13 cellular contexts compared by ENCODE assay signal in genomic region chr1:111707906-111708305, GRCh38. TPM values are rescaled to one million over a fixed set of nuclear protein-coding genes. Genes with fewer than 3 reads are reported as not detected.
DNase-seq lines count a peak whose midpoint lies in the region; ATAC-seq and TF ChIP-seq lines count a peak whose summit lies in the region.
"Had no signal": no experiment of that assay in that cellular context is flagged by ENCODE, and none has a peak within 500 bp of the region (broad histone marks: within the 10 kb centered on the region; RNA-seq: fewer than 3 reads in every experiment).

No MANE protein-coding gene starts in this region.

- H3K36me3 ChIP-seq in esophagus muscularis mucosa (peaks cover 19 to 80% (median 54%) of the 10 kb centered on the region in 4 donors), spleen (peaks cover 2 to 100% (median 67%) of the 10 kb centered on the region in 6 donors)

- peaks cover 92% of the 10 kb centered on the region for H3K36me3 Mint-ChIP-seq in activated T-cell treated with anti-CD3 and anti-CD28 coated beads, Interleukin-2, amount 50 U/mL, for 24 hours (ENCODE audit: low read depth)
- H3K36me3 Mint-ChIP-seq in T-helper 17 cell (ENCODE audit: low read depth) = peaks cover 5% of the 10 kb centered on the region

- no peak for DNase-seq in activated T-cell treated with anti-CD3 and anti-CD28 coated beads, Interleukin-2, amount 50 U/mL, for 24 hours
- no peak for DNase-seq in activated T-cell treated with anti-CD3 and anti-CD28 coated beads, Interleukin-2, amount 50 U/mL, for 48 hours
- DNase-seq in T-helper 17 cell = no peak
- DNase-seq in esophagus muscularis mucosa (ENCODE audit: extremely low spot score) = no peak
- DNase-seq in spleen = peak; percentile 77
- DNase-seq: activated CD4-positive, CD25-positive, alpha-beta regulatory T cell treated with anti-CD3 and anti-CD28 coated beads, Interleukin-2, amount 50 U/mL, for 72 hours; NCI-H1436 treated with DMSO at 0.1 percent for 48 hours; NCI-H446; pancreas had no signal

- peaks cover 0 to 36% (median 28%) of the 10 kb centered on the region in 4 donors for H3K4me1 ChIP-seq in esophagus muscularis mucosa
- peaks cover 0 to 31% (median 2%) of the 10 kb centered on the region in 6 donors for H3K4me1 ChIP-seq in spleen
- H3K4me1 ChIP-seq: A549, pancreas had no signal

- H3K9me3 ChIP-seq in T-helper 17 cell (ENCODE audit: control insufficient read depth, low read length, poor library complexity, severe bottlenecking) = no peaks in the 10 kb centered on the region
- H3K9me3 ChIP-seq in esophagus muscularis mucosa = no peaks in the 10 kb centered on the region
- H3K9me3 ChIP-seq in spleen = no peaks in the 10 kb centered on the region
- H3K9me3 ChIP-seq: A549, pancreas had no signal

- WGBS in esophagus muscularis mucosa = 76% methylated on average over 9 of the region's 9 CpGs
- WGBS in spleen, 5 donors = 55 to 82% (median 67%) methylated on average over 9 of the region's 9 CpGs

- no peak for TF ChIP-seq EP300 in esophagus muscularis mucosa (IDR thresholded peaks at IDR 0.05)

- ATAC-seq in T-helper 17 cell = no peak
- no peak for ATAC-seq in GM19397 (IDR thresholded peaks at IDR 0.05; ENCODE audit: unreplicated experiment)
- no peak for ATAC-seq in GM18519 (IDR thresholded peaks at IDR 0.05; ENCODE audit: low FRiP score, unreplicated experiment)
- no peak for ATAC-seq in GM21447 (IDR thresholded peaks at IDR 0.05; ENCODE audit: unreplicated experiment)
- ATAC-seq: A549, pancreas had no signal

- intact Hi-C loops in esophagus muscularis mucosa (cut with DNase I) (loop anchor here (5.0 kb wide), 1 partner anchor 226 kb away; no protein-coding TSS in a partner anchor), spleen (cut with DNase I; ENCODE audit: low total_unique reads) (no loop called here)

- TF ChIP-seq CTCF in esophagus muscularis mucosa (IDR thresholded peaks at IDR 0.05) (no peak), spleen (IDR thresholded peaks at IDR 0.05 in 8 of 11, conservative IDR thresholded peaks at IDR 0.05 in 3 of 11) (no peak)

- no peaks in the 10 kb centered on the region for H3K9me3 Mint-ChIP-seq in activated T-cell treated with anti-CD3 and anti-CD28 coated beads, Interleukin-2, amount 50 U/mL, for 24 hours

- peaks cover 39% of the 10 kb centered on the region for H3K4me1 Mint-ChIP-seq in activated T-cell treated with anti-CD3 and anti-CD28 coated beads, Interleukin-2, amount 50 U/mL, for 24 hours (ENCODE audit: low read depth)
- H3K4me1 Mint-ChIP-seq in T-helper 17 cell = peaks cover 11% of the 10 kb centered on the region

- peak overlapping the region; percentile 74 for H3K27ac Mint-ChIP-seq in activated T-cell treated with anti-CD3 and anti-CD28 coated beads, Interleukin-2, amount 50 U/mL, for 24 hours
- peak overlapping the region; percentile 89 for H3K27ac Mint-ChIP-seq in T-helper 17 cell

- no peaks in the 10 kb centered on the region for H3K27me3 Mint-ChIP-seq in activated T-cell treated with anti-CD3 and anti-CD28 coated beads, Interleukin-2, amount 50 U/mL, for 24 hours
- H3K27me3 Mint-ChIP-seq in T-helper 17 cell = no peaks in the 10 kb centered on the region

- H3K27me3 ChIP-seq in esophagus muscularis mucosa (no peaks in the 10 kb centered on the region), spleen (replicated peaks in 1 of 7) (no peaks in the 10 kb centered on the region)
- H3K27me3 ChIP-seq: pancreas had no signal

- TF ChIP-seq POLR2A in esophagus muscularis mucosa (IDR thresholded peaks at IDR 0.05; ENCODE audit: low read depth) (no peak), spleen (IDR thresholded peaks at IDR 0.05) (no peak)

- H3K4me3 Mint-ChIP-seq in activated T-cell treated with anti-CD3 and anti-CD28 coated beads, Interleukin-2, amount 50 U/mL, for 24 hours = no peak overlapping the region
- no peak overlapping the region for H3K4me3 Mint-ChIP-seq in T-helper 17 cell

- H3K4me3 ChIP-seq in esophagus muscularis mucosa = no peak overlapping the region
- H3K4me3 ChIP-seq in spleen = peak overlapping the region in 1 of 8 donors; percentile 0
- H3K4me3 ChIP-seq: A549, pancreas had no signal

- peak overlapping the region in 3 of 4 donors; percentile 0 to 25 (median 1) for H3K27ac ChIP-seq in esophagus muscularis mucosa (replicated peaks in 1 of 4)
- peak overlapping the region in 6 of 8 donors; percentile 10 to 82 (median 38) for H3K27ac ChIP-seq in spleen
- H3K27ac ChIP-seq: A549, pancreas had no signal

RNA-seq across cellular contexts. Expression of gene INKA2, which starts 31.3 kb away (rescaled TPM):
- total RNA-seq in T-helper 17 cell (1 to 10 TPM; 1.5 to 9.0 TPM), esophagus muscularis mucosa (10 to 100 TPM in 1 of 4 donors, 1 to 10 TPM in 3; 4.0 to 10.8 (median 8.5) TPM), spleen (10 to 100 TPM in 2 of 7 donors, 1 to 10 TPM in 5; 6.0 to 12.5 (median 8.0) TPM)
- 1 to 10 TPM in 2 of 3 donors, under 1 TPM in 1; 0.41 to 1.3 (median 1.0) TPM for polyA plus RNA-seq in spleen

RNA-seq across cellular contexts. Expression of gene DDX20, which starts 47.8 kb away (rescaled TPM):
- total RNA-seq in T-helper 17 cell = 10 to 100 TPM; 20.6 to 24.7 TPM
- total RNA-seq in esophagus muscularis mucosa = 10 to 100 TPM in 3 of 4 donors, 1 to 10 TPM in 1; 9.5 to 19.9 (median 13.1) TPM
- 10 to 100 TPM; 12.2 to 40.3 (median 16.1) TPM for total RNA-seq in spleen
- polyA plus RNA-seq in spleen = 10 to 100 TPM in 1 of 3 donors, 1 to 10 TPM in 2; 7.6 to 10.0 (median 8.4) TPM
